In the genomic region with DNA sequence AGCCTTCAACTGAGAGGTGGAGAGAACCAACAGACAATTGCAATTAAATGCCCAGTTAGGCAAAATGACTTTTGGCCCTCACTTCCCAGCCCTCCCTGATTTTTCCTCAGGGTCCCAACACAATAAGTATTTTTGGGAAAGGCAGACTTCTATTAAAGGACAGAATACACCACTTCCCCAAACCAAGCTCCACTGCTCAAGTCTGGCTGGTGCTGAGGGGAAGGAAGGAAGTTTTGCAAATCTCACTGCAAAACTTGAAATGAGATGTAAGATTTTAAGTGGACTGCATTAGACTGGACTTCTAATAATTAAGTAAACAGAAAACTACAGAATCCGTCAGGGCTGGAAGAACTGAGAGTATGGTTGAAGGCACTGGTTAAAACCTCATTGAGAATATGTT, we compare ENCODE assay signal across 12 cellular contexts. TPM values are rescaled to one million over a fixed set of nuclear protein-coding genes. Genes with fewer than 3 reads are reported as not detected.
DNase-seq lines count a peak whose midpoint lies in the region; ATAC-seq and TF ChIP-seq lines count a peak whose summit lies in the region.
"Had no signal": no experiment of that assay in that cellular context is flagged by ENCODE, and none has a peak within 500 bp of the region (broad histone marks: within the 10 kb centered on the region; RNA-seq: fewer than 3 reads in every experiment).

No MANE protein-coding gene starts in this region.

- peak overlapping the region; percentile 88 for H3K4me3 Mint-ChIP-seq in stimulated activated naive CD8-positive, alpha-beta T cell treated with anti-CD3 and anti-CD28 coated beads, Interleukin-15, Interleukin-2, amounts not matched to agents 100 ng/mL and 50 ng/mL, for 24 hours
- peak overlapping the region; percentile 94 for H3K4me3 Mint-ChIP-seq in activated B cell treated with CpG ODN at 0.5 μM for 24 hours

- peaks cover 29% of the 10 kb centered on the region for H3K4me1 Mint-ChIP-seq in stimulated activated naive CD8-positive, alpha-beta T cell treated with anti-CD3 and anti-CD28 coated beads, Interleukin-15, Interleukin-2, amounts not matched to agents 100 ng/mL and 50 ng/mL, for 24 hours (ENCODE audit: low read depth)
- H3K4me1 Mint-ChIP-seq in activated B cell treated with CpG ODN at 0.5 μM for 24 hours: peaks cover 47% of the 10 kb centered on the region

- POLR2A ChIA-PET in activated B cell treated with CpG ODN at 0.5 μM for 24 hours (lab: Charles Lee): interaction anchor here (0.9 kb wide), 1 partner anchor 862 kb away, joined by 3 read pairs; no protein-coding TSS in a partner anchor

- no peak for TF ChIP-seq CTCF in activated B cell treated with CpG ODN at 0.5 μM for 24 hours (IDR thresholded peaks at IDR 0.05)

- no peak overlapping the region for H3K27ac Mint-ChIP-seq in stimulated activated naive CD8-positive, alpha-beta T cell treated with anti-CD3 and anti-CD28 coated beads, Interleukin-15, Interleukin-2, amounts not matched to agents 100 ng/mL and 50 ng/mL, for 24 hours
- peak overlapping the region; percentile 95 for H3K27ac Mint-ChIP-seq in activated B cell treated with CpG ODN at 0.5 μM for 24 hours

- H3K27me3 Mint-ChIP-seq in stimulated activated naive CD8-positive, alpha-beta T cell treated with anti-CD3 and anti-CD28 coated beads, Interleukin-15, Interleukin-2, amounts not matched to agents 100 ng/mL and 50 ng/mL, for 24 hours: no peaks in the 10 kb centered on the region
- H3K27me3 Mint-ChIP-seq in activated B cell treated with CpG ODN at 0.5 μM for 24 hours: no peaks in the 10 kb centered on the region

- CTCF ChIA-PET in activated B cell treated with CpG ODN at 0.5 μM for 24 hours (lab: Charles Lee): interaction anchor here (1.0 kb wide), 1 partner anchor 55 kb away, joined by 5 read pairs; no protein-coding TSS in a partner anchor

- ATAC-seq in stimulated activated naive CD8-positive, alpha-beta T cell treated with anti-CD3 and anti-CD28 coated beads, Interleukin-15, Interleukin-2, amounts not matched to agents 100 U/mL and 50 U/mL, for 24 hours: no peak
- ATAC-seq in activated B cell treated with CpG ODN at 0.5 μM for 24 hours (ENCODE audit: low read depth): no peak
- ATAC-seq in GM21381 (IDR thresholded peaks at IDR 0.05; ENCODE audit: unreplicated experiment): no peak

- intact Hi-C loops in activated B cell treated with CpG ODN at 0.5 μM for 24 hours (cut with micrococcal nuclease): loop anchor here (2.0 kb wide), 1 partner anchor 14 kb away; no protein-coding TSS in a partner anchor

- DNase-seq in stimulated activated naive CD8-positive, alpha-beta T cell treated with anti-CD3 and anti-CD28 coated beads, Interleukin-15, Interleukin-2, amounts not matched to agents 100 U/mL and 50 U/mL, for 24 hours: no peak
- DNase-seq in activated B cell treated with CpG ODN at 0.5 μM for 24 hours (no peak), midbrain (lab: John Stamatoyannopoulos, UW) (peak; percentile 26), NCI-H1105 (lab: John Stamatoyannopoulos, UW) (no peak), hypothalamus (lab: John Stamatoyannopoulos, UW) (no peak), D341Med (ENCODE audit: low spot score) (no peak)
- DNase-seq: esophagus squamous epithelium, NCI-H1048, NCI-H748 treated with DMSO at 0.1 percent for 48 hours, WERI-Rb-1 had no signal

- no peaks in the 10 kb centered on the region for H3K36me3 Mint-ChIP-seq in stimulated activated naive CD8-positive, alpha-beta T cell treated with anti-CD3 and anti-CD28 coated beads, Interleukin-15, Interleukin-2, amounts not matched to agents 100 ng/mL and 50 ng/mL, for 24 hours (ENCODE audit: low read depth)
- H3K36me3 Mint-ChIP-seq in activated B cell treated with CpG ODN at 0.5 μM for 24 hours (ENCODE audit: low read depth): peaks cover 2% of the 10 kb centered on the region

- H3K9me3 Mint-ChIP-seq in stimulated activated naive CD8-positive, alpha-beta T cell treated with anti-CD3 and anti-CD28 coated beads, Interleukin-15, Interleukin-2, amounts not matched to agents 100 ng/mL and 50 ng/mL, for 24 hours: no peaks in the 10 kb centered on the region
- H3K9me3 Mint-ChIP-seq in activated B cell treated with CpG ODN at 0.5 μM for 24 hours: peaks cover 9% of the 10 kb centered on the region

RNA-seq across cellular contexts. Expression of gene CD1D, which starts 32.2 kb away (rescaled TPM):
- 4.6 and 5.0 TPM in 2 replicates for total RNA-seq in activated B cell treated with CpG ODN at 0.5 μM for 24 hours
